ENCODE assay signal across 1 cellular context in the genomic region with DNA sequence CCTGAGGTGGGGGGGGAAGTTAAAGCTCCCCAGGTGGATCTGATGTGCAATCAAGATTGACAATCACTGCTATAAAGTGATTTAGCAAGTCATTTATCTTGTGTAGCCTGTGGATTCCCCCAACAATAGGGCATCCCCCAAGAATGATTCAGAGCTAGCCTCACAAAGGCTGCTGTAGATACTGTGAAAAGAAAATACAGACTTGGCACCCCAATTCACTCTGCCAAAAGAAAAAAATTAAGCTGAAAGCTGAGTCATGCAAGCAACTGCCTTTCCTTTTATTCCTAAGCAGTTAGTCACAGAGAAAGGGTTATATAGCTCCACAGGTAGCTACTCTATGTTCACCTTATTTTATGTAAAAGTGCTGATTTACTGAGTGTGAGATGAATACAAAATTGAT.
TF ChIP-seq lines count a peak whose summit lies in the region.

No MANE protein-coding gene starts in this region.

TF ChIP-seq in HepG2, 621 proteins besides CTCF, POLR2A, EP300 and RAD21:
- TF ChIP-seq, protein P1, sequence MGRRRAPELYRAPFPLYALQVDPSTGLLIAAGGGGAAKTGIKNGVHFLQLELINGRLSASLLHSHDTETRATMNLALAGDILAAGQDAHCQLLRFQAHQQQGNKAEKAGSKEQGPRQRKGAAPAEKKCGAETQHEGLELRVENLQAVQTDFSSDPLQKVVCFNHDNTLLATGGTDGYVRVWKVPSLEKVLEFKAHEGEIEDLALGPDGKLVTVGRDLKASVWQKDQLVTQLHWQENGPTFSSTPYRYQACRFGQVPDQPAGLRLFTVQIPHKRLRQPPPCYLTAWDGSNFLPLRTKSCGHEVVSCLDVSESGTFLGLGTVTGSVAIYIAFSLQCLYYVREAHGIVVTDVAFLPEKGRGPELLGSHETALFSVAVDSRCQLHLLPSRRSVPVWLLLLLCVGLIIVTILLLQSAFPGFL (CRISPR knock-in tag; IDR thresholded peaks at IDR 0.05): no peak
- TF ChIP-seq NFE2L2 (IDR thresholded peaks at IDR 0.05; ENCODE audit: low read length): peak; percentile 23; the same call in 1 of the 2 replicates
